8 cellular contexts compared by ENCODE assay signal in the genomic region with DNA sequence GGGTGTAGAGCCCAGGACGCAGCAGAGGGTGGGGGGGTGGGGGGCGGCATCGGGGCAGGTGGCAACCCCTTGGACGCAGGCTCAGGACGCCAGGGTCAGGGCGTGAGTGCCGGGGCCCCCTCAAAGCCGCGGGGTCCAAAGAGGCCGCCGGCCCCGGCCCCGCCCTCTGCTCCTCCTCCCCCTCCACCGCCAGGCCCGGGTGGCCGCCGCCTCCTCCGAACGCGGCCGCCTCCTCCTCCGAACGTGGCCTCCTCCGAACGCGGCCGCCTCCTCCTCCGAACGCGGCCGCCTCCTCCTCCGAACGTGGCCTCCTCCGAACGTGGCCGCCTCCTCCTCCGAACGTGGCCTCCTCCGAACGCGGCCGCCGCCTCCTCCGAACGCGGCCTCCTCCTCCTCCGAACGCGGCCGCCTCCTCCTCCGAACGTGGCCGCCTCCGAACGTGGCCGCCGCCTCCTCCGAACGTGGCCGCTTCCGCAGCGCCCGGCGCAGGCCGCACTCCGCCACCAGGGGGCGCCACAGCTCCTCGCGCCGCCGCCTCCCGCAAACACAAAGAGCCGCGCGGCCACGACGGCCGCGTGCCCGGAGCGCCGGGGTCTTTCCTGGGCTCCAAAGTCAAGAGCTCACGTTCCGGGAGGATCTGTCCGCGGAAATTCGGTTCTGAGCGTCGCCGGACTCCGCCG. TPM values are rescaled to one million over a fixed set of nuclear protein-coding genes. Genes with fewer than 3 reads are reported as not detected.
DNase-seq lines count a peak whose midpoint lies in the region; ATAC-seq and TF ChIP-seq lines count a peak whose summit lies in the region.

No MANE protein-coding gene starts in this region.

- H3K9me3 ChIP-seq in MG63 (no peaks in the 10 kb centered on the region), heart left ventricle (no peaks in the 10 kb centered on the region)

- peak overlapping the region; percentile 77 for H3K4me3 Mint-ChIP-seq in activated naive CD8-positive, alpha-beta T cell treated with anti-CD3 and anti-CD28 coated beads, Interleukin-2, amount 10 ng/mL, durations not matched to agents 7 days and 5 days

- H3K27me3 Mint-ChIP-seq in activated naive CD8-positive, alpha-beta T cell treated with anti-CD3 and anti-CD28 coated beads, Interleukin-2, amount 10 ng/mL, durations not matched to agents 7 days and 5 days = peaks cover 37% of the 10 kb centered on the region

- peaks cover 3% of the 10 kb centered on the region for H3K4me1 Mint-ChIP-seq in activated naive CD8-positive, alpha-beta T cell treated with anti-CD3 and anti-CD28 coated beads, Interleukin-2, amount 10 ng/mL, durations not matched to agents 7 days and 5 days

- H3K27me3 ChIP-seq in MG63 (no peaks in the 10 kb centered on the region), heart left ventricle (peaks cover 0 to 18% (median 5%) of the 10 kb centered on the region in 9 donors)

- H3K36me3 ChIP-seq in MG63 = peaks cover 3% of the 10 kb centered on the region; the same call in 1 of the 2 replicates
- H3K36me3 ChIP-seq in heart left ventricle = no peaks in the 10 kb centered on the region

- DNase-seq in AG08396 (ENCODE audit: low spot score) (peak; percentile 94), MG63 (peak; percentile 81), T follicular helper cell (ENCODE audit: low read depth) (peak; percentile 74), heart left ventricle (peak; percentile 68 to 91 (median 78)), retinal pigment epithelial cell (ENCODE audit: low read depth) (no peak), cerebellar nuclear complex (lab: John Stamatoyannopoulos, UW) (no peak)
- peak; percentile 97 for DNase-seq in activated naive CD8-positive, alpha-beta T cell treated with anti-CD3 and anti-CD28 coated beads, Interleukin-2, amount 10 ng/mL, durations not matched to agents 7 days and 5 days

- WGBS in heart left ventricle, 4 donors = 7 to 35% (median 15%) methylated on average over 47 to 92 of the region's 92 CpGs

- intact Hi-C loops in heart left ventricle (cut with DNase I) = loop anchor here in 5 of 10 donors (2.0 to 10.0 kb wide), 4 partner anchors 32 to 60 kb away; a partner anchor contains a TSS

- no peak overlapping the region for H3K27ac Mint-ChIP-seq in activated naive CD8-positive, alpha-beta T cell treated with anti-CD3 and anti-CD28 coated beads, Interleukin-2, amount 10 ng/mL, durations not matched to agents 7 days and 5 days

- peak; percentile 78 to 98 (median 92) for TF ChIP-seq CTCF in heart left ventricle (IDR thresholded peaks at IDR 0.05)
- peak; percentile 60 for TF ChIP-seq CTCF in retinal pigment epithelial cell (conservative IDR thresholded peaks at IDR 0.05; ENCODE audit: low read depth, low read length)

- peaks cover 1% of the 10 kb centered on the region for H3K9me3 Mint-ChIP-seq in activated naive CD8-positive, alpha-beta T cell treated with anti-CD3 and anti-CD28 coated beads, Interleukin-2, amount 10 ng/mL, durations not matched to agents 7 days and 5 days

- no peaks in the 10 kb centered on the region for H3K36me3 Mint-ChIP-seq in activated naive CD8-positive, alpha-beta T cell treated with anti-CD3 and anti-CD28 coated beads, Interleukin-2, amount 10 ng/mL, durations not matched to agents 7 days and 5 days

- ATAC-seq in GM18907 (IDR thresholded peaks at IDR 0.05; ENCODE audit: unreplicated experiment) = peak; percentile 53
- peak; percentile 89 for ATAC-seq in activated naive CD8-positive, alpha-beta T cell treated with anti-CD3 and anti-CD28 coated beads, Interleukin-2, amount 10 ng/mL, durations not matched to agents 7 days and 5 days (ENCODE audit: low read depth)
- ATAC-seq in heart left ventricle = peak in 3 of 4 donors; percentile 72 to 86 (median 81)

- H3K4me1 ChIP-seq in heart left ventricle = peaks cover 0 to 28% (median 11%) of the 10 kb centered on the region in 12 donors

- H3K4me3 ChIP-seq in MG63 = peak overlapping the region; percentile 50
- H3K4me3 ChIP-seq in heart left ventricle = peak overlapping the region in 11 of 12 donors; percentile 4 to 57 (median 45)
- peak overlapping the region; percentile 46 for H3K4me3 ChIP-seq in retinal pigment epithelial cell (ENCODE audit: low read length)

- H3K27ac ChIP-seq in heart left ventricle = peak overlapping the region in 2 of 12 donors; percentile 35 to 53

- no peak for TF ChIP-seq POLR2A in heart left ventricle (IDR thresholded peaks at IDR 0.05)

- POLR2A ChIA-PET in activated naive CD8-positive, alpha-beta T cell treated with anti-CD3 and anti-CD28 coated beads, Interleukin-2, amount 10 ng/mL, durations not matched to agents 7 days and 5 days (lab: Charles Lee) = interaction anchor here (1.0 to 1.5 kb wide), 3 partner anchors 16 to 110 kb away, joined by 3 to 4 read pairs (median 3); a partner anchor contains a TSS

RNA-seq across cellular contexts. Expression of a gene that starts 19.3 kb away (rescaled TPM):
- total RNA-seq in MG63 (2014; rRNA removed; shearing (Covaris generic); ENCODE audit: low replicate concordance) = 32.7 and 43.5 TPM in 2 replicates
- total RNA-seq in activated naive CD8-positive, alpha-beta T cell treated with anti-CD3 and anti-CD28 coated beads, Interleukin-2, amount 10 ng/mL, durations not matched to agents 7 days and 5 days = under 1 TPM in 1 of 2 experiments, not detected in 1; 0.22 TPM
- total RNA-seq in heart left ventricle = 1 to 10 TPM in 4 of 9 donors, under 1 TPM in 5; 0.38 to 3.2 (median 0.96) TPM
- 1 to 10 TPM in 1 of 2 donors, under 1 TPM in 1; 0.54 to 1.3 TPM for polyA plus RNA-seq in heart left ventricle

RNA-seq across cellular contexts. Expression of a gene that starts 54.6 kb away (rescaled TPM):
- total RNA-seq in MG63 (2014; rRNA removed; shearing (Covaris generic); ENCODE audit: low replicate concordance) = 176 and 277 TPM in 2 replicates
- total RNA-seq in activated naive CD8-positive, alpha-beta T cell treated with anti-CD3 and anti-CD28 coated beads, Interleukin-2, amount 10 ng/mL, durations not matched to agents 7 days and 5 days = 10 to 100 TPM; 63.0 to 63.4 TPM
- 10 to 100 TPM; 36.0 to 63.6 (median 43.3) TPM for total RNA-seq in heart left ventricle
- 10 to 100 TPM; 55.1 to 85.3 TPM for polyA plus RNA-seq in heart left ventricle

RNA-seq across cellular contexts. Expression of a gene that starts 56.0 kb away (rescaled TPM):
- total RNA-seq in MG63 (2014; rRNA removed; shearing (Covaris generic); ENCODE audit: low replicate concordance) = 6.7 and 14.7 TPM in 2 replicates
- 10 to 100 TPM; 35.3 to 35.4 TPM for total RNA-seq in activated naive CD8-positive, alpha-beta T cell treated with anti-CD3 and anti-CD28 coated beads, Interleukin-2, amount 10 ng/mL, durations not matched to agents 7 days and 5 days
- total RNA-seq in heart left ventricle = 1 to 10 TPM; 1.6 to 6.8 (median 4.7) TPM
- polyA plus RNA-seq in heart left ventricle = 1 to 10 TPM; 5.4 to 5.5 TPM

Comparison
In these comparisons a context has a peak if more than half of its experiments do, and no peak if none do; other contexts are left out.
1. DNase-seq: peak in AG08396 (single experiment), MG63 (single experiment), T follicular helper cell (single experiment), activated naive CD8-positive, alpha-beta T cell treated with anti-CD3 and anti-CD28 coated beads, Interleukin-2, amount 10 ng/mL, durations not matched to agents 7 days and 5 days (single experiment) and heart left ventricle (5 of 5); none in retinal pigment epithelial cell (single experiment) and cerebellar nuclear complex (0 of 2).
2. Peak in every context shown above with its lines, with median percentiles within 50 percentile points of each other: ATAC-seq and H3K4me3 ChIP-seq.